8 cellular contexts compared by ENCODE assay signal in genomic region chr1:151838491-151839412, GRCh38. TPM values are rescaled to one million over a fixed set of nuclear protein-coding genes. Genes with fewer than 3 reads are reported as not detected.
A peak's percentile ranks its signal among the peaks of the same experiment; 100 is the strongest.
DNase-seq lines count a peak whose midpoint lies in the region; ATAC-seq and TF ChIP-seq lines count a peak whose summit lies in the region.

No MANE protein-coding gene starts in this region.

- CTCF ChIA-PET in CD4-positive, alpha-beta memory T cell (lab: Charles Lee; ENCODE audit: partially characterized antibody) = interaction anchor here (1.1 to 5.4 kb wide), 7 partner anchors 9 to 163 kb away, joined by 3 to 32 read pairs (median 5); partner anchors contain the start of gene MRPL9

- DNase-seq in CD4-positive, alpha-beta memory T cell = peak in 3 of 5 donors; percentile 40 to 46 (median 46)
- peak; percentile 77 for DNase-seq in endodermal cell
- no peak for DNase-seq in neural crest cell (ENCODE audit: low read depth, low spot score)
- DNase-seq in SIG-M5 treated with dmso at 0.1 percent for 504 hours (lab: John Stamatoyannopoulos, UW; ENCODE audit: unreplicated experiment) = no peak
- DNase-seq in occipital lobe (lab: John Stamatoyannopoulos, UW) = no peak
- DNase-seq in HCEC 1CT = no peak

- TF ChIP-seq CTCF in OCI-LY1 (IDR thresholded peaks at IDR 0.05; ENCODE audit: low read length) (no peak), endodermal cell (conservative IDR thresholded peaks at IDR 0.05) (no peak), neural crest cell (conservative IDR thresholded peaks at IDR 0.05) (no peak)

- H3F3A ChIP-seq in OCI-LY1 (ENCODE audit: insufficient read depth, low read length) = no peaks in the 10 kb centered on the region

- no peaks in the 10 kb centered on the region for H3K36me3 ChIP-seq in CD4-positive, alpha-beta memory T cell (ENCODE audit: insufficient read depth, low read length)
- H3K36me3 ChIP-seq in OCI-LY1 (ENCODE audit: insufficient read depth, low read length) = no peaks in the 10 kb centered on the region
- H3K36me3 ChIP-seq in endodermal cell (ENCODE audit: control insufficient read depth, insufficient read depth, low read length) = no peaks in the 10 kb centered on the region

- no peaks in the 10 kb centered on the region for H3K27me3 ChIP-seq in CD4-positive, alpha-beta memory T cell (ENCODE audit: insufficient read depth, low read length)
- H3K27me3 ChIP-seq in OCI-LY1 (ENCODE audit: insufficient read depth, low read length) (0 out of 2 replicates have a peak, but pooled peaks cover 11% of the 10 kb centered on the region), endodermal cell (ENCODE audit: control insufficient read depth, insufficient read depth, low read length, poor library complexity, severe bottlenecking) (peaks cover 49% of the 10 kb centered on the region)

- H3K4me1 Mint-ChIP-seq in CD4-positive, alpha-beta memory T cell = peaks cover 33 to 75% (median 58%) of the 10 kb centered on the region in 4 donors
- H3K4me1 Mint-ChIP-seq in endodermal cell = peaks cover 8% of the 10 kb centered on the region
- peaks cover 30% of the 10 kb centered on the region for H3K4me1 Mint-ChIP-seq in neural crest cell

- H4K20me1 ChIP-seq in OCI-LY1 (ENCODE audit: insufficient read depth, low read length) = no peaks in the 10 kb centered on the region

- H3K9me3 ChIP-seq in CD4-positive, alpha-beta memory T cell (ENCODE audit: control insufficient read depth in 1 of 2, low read length in 2 of 2) = no peaks in the 10 kb centered on the region
- H3K9me3 ChIP-seq in OCI-LY1 (ENCODE audit: low read length) (no peaks in the 10 kb centered on the region), endodermal cell (ENCODE audit: control insufficient read depth, low read length) (no peaks in the 10 kb centered on the region)

- H3K4me3 ChIP-seq in CD4-positive, alpha-beta memory T cell (ENCODE audit: low read length in 2 of 2) = peak overlapping the region; percentile 52 to 83
- peak overlapping the region; percentile 41 for H3K4me3 ChIP-seq in OCI-LY1 (ENCODE audit: low read depth, low read length, poor library complexity, severe bottlenecking)
- peak overlapping the region; percentile 74 for H3K4me3 ChIP-seq in endodermal cell (ENCODE audit: low read length)

- H3K27me3 Mint-ChIP-seq in CD4-positive, alpha-beta memory T cell = no peaks in the 10 kb centered on the region
- H3K27me3 Mint-ChIP-seq in endodermal cell (ENCODE audit: insufficient read depth) = peaks cover 36% of the 10 kb centered on the region
- H3K27me3 Mint-ChIP-seq in neural crest cell (ENCODE audit: low read depth) = peaks cover 52% of the 10 kb centered on the region

- H2AFZ ChIP-seq in OCI-LY1 (ENCODE audit: low read length) = no peak overlapping the region

- peaks cover 0 to 7% of the 10 kb centered on the region in 2 donors for H3K36me3 Mint-ChIP-seq in CD4-positive, alpha-beta memory T cell
- no peaks in the 10 kb centered on the region for H3K36me3 Mint-ChIP-seq in endodermal cell (ENCODE audit: low read depth)
- no peaks in the 10 kb centered on the region for H3K36me3 Mint-ChIP-seq in neural crest cell (ENCODE audit: low read depth)

- WGBS in endodermal cell (ENCODE audit: insufficient coverage in 1 of 2, insufficient read length in 1 of 2), 2 experiments = 7 to 11% methylated on average over 14 to 93 of the region's 93 CpGs

- peak overlapping the region; percentile 75 for H3K27ac ChIP-seq in CD4-positive, alpha-beta memory T cell (ENCODE audit: low read depth, low read length)
- H3K27ac ChIP-seq in OCI-LY1 (ENCODE audit: low read depth, low read length, poor library complexity, severe bottlenecking) (no peak overlapping the region), endodermal cell (ENCODE audit: low read depth, low read length) (no peak overlapping the region)

- H3K9me3 Mint-ChIP-seq in CD4-positive, alpha-beta memory T cell = peaks cover 0 to 3% (median 0%) of the 10 kb centered on the region in 8 donors
- H3K9me3 Mint-ChIP-seq in endodermal cell (no peaks in the 10 kb centered on the region), neural crest cell (no peaks in the 10 kb centered on the region)

- no peak for ATAC-seq in GM19324 (IDR thresholded peaks at IDR 0.05; ENCODE audit: low FRiP score, unreplicated experiment)

- POLR2A ChIA-PET in CD4-positive, alpha-beta memory T cell (lab: Charles Lee; ENCODE audit: partially characterized antibody) = interaction anchor here (0.7 to 7.5 kb wide), 17 partner anchors 9 to 394 kb away, joined by 3 to 127 read pairs (median 5); partner anchors contain the start of genes CGN, MRPL9, RORC and S100A10

- H3K9me2 ChIP-seq in OCI-LY1 (ENCODE audit: low read depth, low read length) = no peaks in the 10 kb centered on the region

- peak overlapping the region; percentile 82 to 98 (median 94) for H3K27ac Mint-ChIP-seq in CD4-positive, alpha-beta memory T cell
- no peak overlapping the region for H3K27ac Mint-ChIP-seq in endodermal cell
- no peak overlapping the region for H3K27ac Mint-ChIP-seq in neural crest cell (ENCODE audit: unreplicated experiment)

- peaks cover 64% of the 10 kb centered on the region for H3K4me1 ChIP-seq in CD4-positive, alpha-beta memory T cell (ENCODE audit: insufficient read depth, low read length)
- peaks cover 29% of the 10 kb centered on the region for H3K4me1 ChIP-seq in OCI-LY1 (ENCODE audit: insufficient read depth, low read length, severe bottlenecking)
- H3K4me1 ChIP-seq in endodermal cell (ENCODE audit: control insufficient read depth, insufficient read depth, low read length) = no peaks in the 10 kb centered on the region

- H3K9ac ChIP-seq in OCI-LY1 (ENCODE audit: low read length) (no peak overlapping the region; the same call in 1 of the 2 replicates), endodermal cell (ENCODE audit: extremely low read depth, low read length, poor library complexity, severe bottlenecking) (no peak overlapping the region)

- peak overlapping the region; percentile 84 to 93 (median 88) for H3K4me3 Mint-ChIP-seq in CD4-positive, alpha-beta memory T cell
- H3K4me3 Mint-ChIP-seq in endodermal cell (peak overlapping the region; percentile 71), neural crest cell (peak overlapping the region; percentile 82)

- intact Hi-C loops in CD4-positive, alpha-beta memory T cell (cut with micrococcal nuclease) = loop anchor here (1.0 to 5.0 kb wide), 7 partner anchors 69 to 381 kb away; partner anchors contain the start of genes MRPL9, POGZ, SNX27 and THEM4

- peak overlapping the region; percentile 43 for H3K4me2 ChIP-seq in OCI-LY1 (ENCODE audit: low read length)

- H3K79me2 ChIP-seq in OCI-LY1 (ENCODE audit: insufficient read depth, low read length) = no peaks in the 10 kb centered on the region

RNA-seq across cellular contexts. Expression of gene C2CD4D, which starts 0.9 kb away (rescaled TPM):
- 1 to 10 TPM; 1.0 to 1.7 TPM for total RNA-seq in CD4-positive, alpha-beta memory T cell
- 1 to 10 TPM; 1.3 to 3.4 TPM for polyA plus RNA-seq in CD4-positive, alpha-beta memory T cell
- total RNA-seq in endodermal cell = under 1 TPM; 0.44 to 0.82 TPM
- polyA plus RNA-seq in endodermal cell (2013, experiment 1 of 2) = not detected
- polyA plus RNA-seq in endodermal cell (2013, experiment 2 of 2) = not detected
- 0.39 and 0.40 TPM in 2 replicates for total RNA-seq in neural crest cell
- 0.16 TPM for total RNA-seq in occipital lobe

RNA-seq across cellular contexts. Expression of gene RORC, which starts 7.2 kb away (rescaled TPM):
- 10 to 100 TPM in 1 of 2 experiments, 1 to 10 TPM in 1; 10.0 to 11.2 TPM for total RNA-seq in CD4-positive, alpha-beta memory T cell
- 10 to 100 TPM; 14.8 to 43.1 TPM for polyA plus RNA-seq in CD4-positive, alpha-beta memory T cell
- total RNA-seq in endodermal cell (not detected), neural crest cell (0.12 TPM in 1 of 2 replicates, not detected in the other), occipital lobe (0.16 TPM)
- 0.14 TPM for polyA plus RNA-seq in endodermal cell (2013, experiment 1 of 2)
- polyA plus RNA-seq in endodermal cell (2013, experiment 2 of 2) = not detected

RNA-seq across cellular contexts. Expression of gene THEM5, which starts 14.8 kb away (rescaled TPM):
- total RNA-seq in CD4-positive, alpha-beta memory T cell = not detected
- under 1 TPM in 1 of 2 donors, not detected in 1; 0.40 TPM for polyA plus RNA-seq in CD4-positive, alpha-beta memory T cell
- total RNA-seq in endodermal cell (not detected), neural crest cell (not detected in 2 replicates), occipital lobe (not detected)
- not detected for polyA plus RNA-seq in endodermal cell (2013, experiment 1 of 2)
- polyA plus RNA-seq in endodermal cell (2013, experiment 2 of 2) = not detected

RNA-seq across cellular contexts. Expression of gene LINGO4, which starts 33.5 kb away (rescaled TPM):
- total RNA-seq in CD4-positive, alpha-beta memory T cell = under 1 TPM; 0.36 to 0.52 TPM
- polyA plus RNA-seq in CD4-positive, alpha-beta memory T cell = under 1 TPM in 1 of 2 donors, not detected in 1; 0.20 TPM
- not detected for total RNA-seq in endodermal cell
- polyA plus RNA-seq in endodermal cell (2013, experiment 1 of 2) = not detected
- not detected for polyA plus RNA-seq in endodermal cell (2013, experiment 2 of 2)
- total RNA-seq in neural crest cell = not detected in 2 replicates
- not detected for total RNA-seq in occipital lobe

RNA-seq across cellular contexts. Expression of gene TDRKH, which starts 48.5 kb away (rescaled TPM):
- total RNA-seq in CD4-positive, alpha-beta memory T cell = 10 to 100 TPM; 29.1 to 29.3 TPM
- 10 to 100 TPM; 16.6 to 18.8 TPM for polyA plus RNA-seq in CD4-positive, alpha-beta memory T cell
- total RNA-seq in endodermal cell (10 to 100 TPM; 14.9 to 15.0 TPM), neural crest cell (19.9 and 21.9 TPM in 2 replicates), occipital lobe (17.6 TPM)
- 28.5 TPM for polyA plus RNA-seq in endodermal cell (2013, experiment 1 of 2)
- 25.6 TPM for polyA plus RNA-seq in endodermal cell (2013, experiment 2 of 2)

Comparison
In these comparisons a context has a peak if more than half of its experiments do, and no peak if none do; other contexts are left out.
1. DNase-seq: peak in CD4-positive, alpha-beta memory T cell (3 of 5) and endodermal cell (single experiment); none in neural crest cell (single experiment), SIG-M5 treated with dmso at 0.1 percent for 504 hours (single experiment), occipital lobe (single experiment) and HCEC 1CT (single experiment).
2. H3K27ac Mint-ChIP-seq: peak in CD4-positive, alpha-beta memory T cell (7 of 7); none in endodermal cell (single experiment) and neural crest cell (single experiment).
3. Peak in every context shown above with its lines, with median percentiles within 50 percentile points of each other: H3K4me3 ChIP-seq and H3K4me3 Mint-ChIP-seq.